Comparison of ENCODE assay signal across 11 cellular contexts in the genomic region with DNA sequence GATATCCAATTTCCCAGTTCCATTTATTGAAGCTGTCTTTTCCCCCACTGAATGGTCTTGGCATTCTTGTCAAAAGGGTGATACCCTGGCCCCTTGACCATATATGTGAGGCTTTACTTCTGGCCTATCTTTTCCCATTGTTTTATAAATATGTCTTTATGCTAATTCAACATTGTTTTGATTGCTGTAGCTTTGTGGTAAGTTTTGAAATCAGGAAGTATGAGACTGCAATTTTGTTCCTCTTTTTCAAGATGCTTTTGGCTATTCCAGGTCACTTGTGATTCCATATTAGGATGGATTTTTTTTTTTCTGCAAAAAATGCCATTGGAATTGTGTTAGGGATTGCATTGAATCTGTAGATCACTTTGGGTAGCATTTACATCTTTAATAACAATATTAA.
"Had no signal": no experiment of that assay in that cellular context is flagged by ENCODE, and none has a peak within 500 bp of the region (broad histone marks: within the 10 kb centered on the region; RNA-seq: fewer than 3 reads in every experiment).

No MANE protein-coding gene starts in this region.

- DNase-seq: activated CD4-positive, alpha-beta memory T cell treated with anti-CD3 and anti-CD28 coated beads for 36 hours; activated CD4-positive, alpha-beta T cell treated with anti-CD3 and anti-CD28 coated beads for 36 hours; activated naive CD4-positive, alpha-beta T cell treated with anti-CD3 and anti-CD28 coated beads, Interleukin-2, amount 10 ng/mL, durations not matched to agents 7 days and 5 days; activated T-cell treated with anti-CD3 and anti-CD28 coated beads, Interleukin-2, amount 50 U/mL, for 24 hours; heart right ventricle; pancreas; sigmoid colon; stimulated activated CD4-positive, alpha-beta T cell treated with anti-CD3 and anti-CD28 coated beads, Interleukin-1b, Interleukin-23, amount 100 ng/mL, for 48 hours; T1000; upper lobe of right lung had no signal

- ATAC-seq: activated CD4-positive, alpha-beta T cell treated with anti-CD3 and anti-CD28 coated beads for 36 hours; gastroesophageal sphincter; heart right ventricle; pancreas; upper lobe of right lung had no signal
